ENCODE assay signal across 1 cellular context in the genomic region with DNA sequence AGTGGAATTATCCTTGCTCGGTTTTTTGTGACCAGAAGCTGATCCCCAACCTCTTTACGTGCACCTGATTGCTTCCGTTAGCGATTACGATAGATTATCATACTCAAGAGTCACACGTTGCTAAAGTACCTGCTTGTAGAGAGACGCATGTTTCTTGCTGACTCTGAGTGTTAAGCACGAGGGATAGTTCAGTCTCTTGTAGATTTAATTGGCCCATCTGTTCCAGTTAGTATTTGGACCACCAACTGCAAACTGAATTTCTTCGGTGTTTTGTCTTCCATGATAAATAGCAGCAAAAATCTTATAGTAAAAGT.
TF ChIP-seq lines count a peak whose summit lies in the region.

No MANE protein-coding gene starts in this region.

TF ChIP-seq in GM23338, 12 proteins besides CTCF, POLR2A, EP300 and RAD21 (continued from another document):
- TF ChIP-seq REST (IDR thresholded peaks at IDR 0.05; ENCODE audit: unreplicated experiment) (no peak), POLR2AphosphoS5 (IDR thresholded peaks at IDR 0.05; ENCODE audit: low read depth) (no peak), JUNB (IDR thresholded peaks at IDR 0.05; ENCODE audit: unreplicated experiment) (no peak), ZNF114 (CRISPR knock-in tag; IDR thresholded peaks at IDR 0.05) (no peak)
- TF ChIP-seq, protein P1, sequence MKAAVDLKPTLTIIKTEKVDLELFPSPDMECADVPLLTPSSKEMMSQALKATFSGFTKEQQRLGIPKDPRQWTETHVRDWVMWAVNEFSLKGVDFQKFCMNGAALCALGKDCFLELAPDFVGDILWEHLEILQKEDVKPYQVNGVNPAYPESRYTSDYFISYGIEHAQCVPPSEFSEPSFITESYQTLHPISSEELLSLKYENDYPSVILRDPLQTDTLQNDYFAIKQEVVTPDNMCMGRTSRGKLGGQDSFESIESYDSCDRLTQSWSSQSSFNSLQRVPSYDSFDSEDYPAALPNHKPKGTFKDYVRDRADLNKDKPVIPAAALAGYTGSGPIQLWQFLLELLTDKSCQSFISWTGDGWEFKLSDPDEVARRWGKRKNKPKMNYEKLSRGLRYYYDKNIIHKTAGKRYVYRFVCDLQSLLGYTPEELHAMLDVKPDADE (IDR thresholded peaks at IDR 0.05) = no peak
